Comparison of ENCODE assay signal across 8 cellular contexts in the genomic region with DNA sequence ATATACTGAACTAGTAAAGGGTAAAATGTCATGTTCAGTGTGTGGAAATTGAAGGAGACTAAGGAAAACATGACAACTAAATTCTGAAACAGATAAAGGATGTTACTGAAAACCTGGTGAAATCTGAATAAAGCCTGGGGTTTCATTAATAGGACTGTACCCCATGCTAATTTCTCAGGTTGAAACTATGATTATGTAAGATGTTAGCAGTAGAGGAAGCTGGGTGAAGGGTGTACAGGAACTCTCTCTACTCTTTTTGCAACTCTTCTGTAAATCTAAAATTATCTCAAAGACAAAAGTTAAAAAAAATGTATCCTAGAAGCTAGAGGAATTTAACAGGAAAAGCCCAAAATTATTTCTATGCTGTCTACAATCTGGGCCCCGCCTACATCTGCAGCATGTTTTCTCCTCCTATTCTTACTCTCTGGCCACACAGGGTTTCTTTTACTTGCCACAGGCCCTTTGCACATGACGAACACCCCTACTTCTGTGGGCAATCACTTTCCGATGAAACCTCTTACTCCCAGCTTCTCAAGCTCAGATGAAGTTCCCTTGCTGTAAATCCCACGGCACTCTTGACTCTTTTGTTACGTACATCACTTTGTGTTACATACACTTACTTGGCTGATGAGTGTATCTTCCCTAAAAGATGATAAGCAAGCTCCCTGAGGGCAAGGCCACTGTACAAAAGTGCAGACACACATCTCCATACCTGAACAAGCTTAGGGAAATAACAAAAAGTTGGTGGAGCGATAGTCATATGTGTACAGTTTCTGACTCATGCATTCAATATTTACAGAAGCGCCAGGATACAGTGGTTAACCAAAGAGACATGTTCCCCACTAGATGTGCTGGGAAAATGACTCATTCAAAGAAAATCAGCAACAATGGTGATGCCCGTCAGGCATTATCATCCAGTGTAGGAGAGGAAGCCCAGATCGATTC. TPM values are rescaled to one million over a fixed set of nuclear protein-coding genes. Genes with fewer than 3 reads are reported as not detected.
DNase-seq lines count a peak whose midpoint lies in the region; ATAC-seq and TF ChIP-seq lines count a peak whose summit lies in the region.

No MANE protein-coding gene starts in this region.

- H3K27ac ChIP-seq in breast epithelium = peak overlapping the region; percentile 19 to 58

- no peak for ATAC-seq in GM19397 (IDR thresholded peaks at IDR 0.05; ENCODE audit: unreplicated experiment)

- intact Hi-C loops in breast epithelium (cut with DNase I; ENCODE audit: low total_unique reads) = no loop called here

- TF ChIP-seq CTCF in breast epithelium (IDR thresholded peaks at IDR 0.05) = no peak

- no peaks in the 10 kb centered on the region for H3K36me3 ChIP-seq in breast epithelium

- no peak overlapping the region for H3K4me3 ChIP-seq in breast epithelium

- H3K9me3 ChIP-seq in breast epithelium = no peaks in the 10 kb centered on the region

- H3K27me3 ChIP-seq in breast epithelium = no peaks in the 10 kb centered on the region

- no peak for TF ChIP-seq POLR2A in breast epithelium (IDR thresholded peaks at IDR 0.05)

- DNase-seq in activated T-cell treated with anti-CD3 and anti-CD28 coated beads for 24 hours (ENCODE audit: low read depth) (peak; percentile 11), activated T-cell treated with anti-CD3 and anti-CD28 coated beads for 4 hours (no peak), MV-4-11 (lab: John Stamatoyannopoulos, UW) (peak; percentile 97), breast epithelium (ENCODE audit: low spot score in 2 of 2) (no peak), superior temporal gyrus (ENCODE audit: extremely low spot score) (no peak), SK-N-DZ (ENCODE audit: low spot score) (no peak)
- DNase-seq in stimulated activated CD4-positive, alpha-beta T cell treated with anti-CD3 and anti-CD28 coated beads, Interleukin-2, amount 100 ng/mL, for 48 hours = peak; percentile 8 to 16

- no peaks in the 10 kb centered on the region for H3K4me1 ChIP-seq in breast epithelium

RNA-seq across cellular contexts. Expression of a gene that starts 32.6 kb away (rescaled TPM):
- total RNA-seq in breast epithelium = 1 to 10 TPM; 2.1 to 8.2 (median 3.3) TPM
- polyA plus RNA-seq in SK-N-DZ (2014; cell fraction: cytosol; rRNA removed) = 1.5 TPM in 1 of 2 replicates, not detected in the other
- polyA plus RNA-seq in SK-N-DZ (2014; cell fraction: nucleus; rRNA removed) = 0.08 TPM in 1 of 2 replicates, not detected in the other

Comparison
In these comparisons a context has a peak if more than half of its experiments do, and no peak if none do; other contexts are left out.
1. DNase-seq: peak in activated T-cell treated with anti-CD3 and anti-CD28 coated beads for 24 hours (single experiment), MV-4-11 (single experiment) and stimulated activated CD4-positive, alpha-beta T cell treated with anti-CD3 and anti-CD28 coated beads, Interleukin-2, amount 100 ng/mL, for 48 hours (2 of 2); none in activated T-cell treated with anti-CD3 and anti-CD28 coated beads for 4 hours (single experiment), breast epithelium (0 of 2), superior temporal gyrus (single experiment) and SK-N-DZ (single experiment).